ENCODE assay signal across 29 cellular contexts in genomic region chr3:175343946-175344345, GRCh38.
"Had no signal": no experiment of that assay in that cellular context is flagged by ENCODE, and none has a peak within 500 bp of the region (broad histone marks: within the 10 kb centered on the region; RNA-seq: fewer than 3 reads in every experiment).

No MANE protein-coding gene starts in this region.

- H3K9me3 ChIP-seq: left ventricle myocardium inferior, neutrophil, ovary, right atrium auricular region, stomach, testis, thyroid gland, transverse colon, upper lobe of right lung had no signal

- H3K4me2 ChIP-seq: neural progenitor cell had no signal

- FAIRE-seq: urothelium cell line had no signal

- H3K4me1 ChIP-seq: left ventricle myocardium inferior, neural progenitor cell, testis, upper lobe of right lung had no signal

- H3K9ac ChIP-seq: neural progenitor cell had no signal

- H3K4me3 ChIP-seq: left ventricle myocardium inferior, lung, neural progenitor cell, ovary, right atrium auricular region, skin epidermis, stomach, testis, thyroid gland, transverse colon, upper lobe of right lung had no signal

- ATAC-seq: left colon; natural killer cell; sciatic nerve; stimulated activated naive B cell treated with anti-CD40 and anti-IgM and Interleukin-4, amounts not matched to agents 10 μg/mL and 1 μg/mL and 100 μg/mL, for 72 hours; stimulated activated naive CD8-positive, alpha-beta T cell treated with anti-CD3 and anti-CD28 coated beads, Interleukin-15, Interleukin-2, amounts not matched to agents 100 U/mL and 50 U/mL, for 24 hours; upper lobe of right lung had no signal

- H2AFZ ChIP-seq: neural progenitor cell had no signal

- H3K27me3 ChIP-seq: neural progenitor cell, neutrophil, ovary, right atrium auricular region, stomach, testis, thyroid gland, transverse colon, upper lobe of right lung had no signal

- DNase-seq: hypothalamus; immature natural killer cell; kidney; left colon; left ventricle myocardium inferior; mesendoderm; naive B cell; natural killer cell; nephron progenitor cell; occipital lobe; ovary; stimulated activated CD4-positive, alpha-beta T cell treated with anti-CD3 and anti-CD28 coated beads, Interleukin-12 subunit alpha, Interleukin-12 subunit beta, amount 100 ng/mL, for 4 hours; stimulated activated CD4-positive, alpha-beta T cell treated with anti-CD3 and anti-CD28 coated beads, Interleukin-15, amount 100 ng/mL, for 24 hours; stimulated activated CD4-positive, alpha-beta T cell treated with anti-CD3 and anti-CD28 coated beads, Interleukin-2, amount 100 ng/mL, for 24 hours; stimulated activated CD4-positive, alpha-beta T cell treated with anti-CD3 and anti-CD28 coated beads, Interleukin-4, amount 100 ng/mL, for 1 hour; stimulated activated naive B cell treated with anti-CD40 and anti-IgM and Interleukin-4, amounts not matched to agents 10 μg/mL and 1 μg/mL and 100 μg/mL, for 72 hours; stimulated activated naive CD8-positive, alpha-beta T cell treated with anti-CD3 and anti-CD28 coated beads, Interleukin-15, Interleukin-2, amounts not matched to agents 100 U/mL and 50 U/mL, for 24 hours; stomach; testis; thyroid gland; transverse colon; upper lobe of right lung had no signal

- H3K36me3 ChIP-seq: left ventricle myocardium inferior, neural progenitor cell, neutrophil, ovary, right atrium auricular region, stomach, thyroid gland, transverse colon, upper lobe of right lung had no signal

- H3K27ac ChIP-seq: left ventricle myocardium inferior, neural progenitor cell, neutrophil, ovary, right atrium auricular region, skin epidermis, stomach, testis, thyroid gland, transverse colon, upper lobe of right lung had no signal
